Comparison of ENCODE assay signal across 7 cellular contexts in genomic region chr17:30379303-30380105, GRCh38. TPM values are rescaled to one million over a fixed set of nuclear protein-coding genes. Genes with fewer than 3 reads are reported as not detected.
DNase-seq lines count a peak whose midpoint lies in the region; ATAC-seq, FAIRE-seq and TF ChIP-seq lines count a peak whose summit lies in the region.

No MANE protein-coding gene starts in this region.

- TF ChIP-seq CTCF in bronchial epithelial cell (IDR thresholded peaks at IDR 0.05; ENCODE audit: insufficient read depth, low read length, severe bottlenecking), result no peak
- no peak for TF ChIP-seq CTCF in kidney epithelial cell (IDR thresholded peaks at IDR 0.05; ENCODE audit: insufficient read depth, low read length, poor library complexity, severe bottlenecking)

- DNase-seq in T-helper 1 cell (peak in 4 of 5 donors; percentile 8 to 29 (median 16)), bronchial epithelial cell (ENCODE audit: low read depth) (no peak), kidney epithelial cell (ENCODE audit: low read depth) (no peak), kidney glomerular epithelial cell (lab: John Stamatoyannopoulos, UW) (no peak)
- DNase-seq in stimulated activated CD8-positive, alpha-beta memory T cell treated with anti-CD3 and anti-CD28 coated beads, Interleukin-12 subunit alpha, Interleukin-12 subunit beta, amount 100 ng/mL, for 1 hour (ENCODE audit: low read depth), result peak; percentile 10

- ATAC-seq in GM18858 (IDR thresholded peaks at IDR 0.05; ENCODE audit: unreplicated experiment) (peak; percentile 6), HG02973 (IDR thresholded peaks at IDR 0.05; ENCODE audit: unreplicated experiment) (peak; percentile 5)

- H3K36me3 ChIP-seq in bronchial epithelial cell (ENCODE audit: control insufficient read depth, insufficient read depth, low read length) (no peaks in the 10 kb centered on the region), kidney epithelial cell (ENCODE audit: control insufficient read depth, insufficient read depth, low read length) (no peaks in the 10 kb centered on the region)

- H3K27me3 ChIP-seq in bronchial epithelial cell (ENCODE audit: control insufficient read depth, insufficient read depth, low read length) (no peaks in the 10 kb centered on the region), kidney epithelial cell (ENCODE audit: control insufficient read depth, insufficient read depth, low read length) (no peaks in the 10 kb centered on the region)

- FAIRE-seq in bronchial epithelial cell (lab: Jason Lieb, UNC), result no peak

- peak overlapping the region; percentile 66 for H3K4me3 ChIP-seq in bronchial epithelial cell (ENCODE audit: low read depth, low read length)
- H3K4me3 ChIP-seq in kidney epithelial cell (ENCODE audit: low read depth, low read length), result peak overlapping the region; percentile 87

RNA-seq across cellular contexts. Expression of gene CPD, which starts 0.8 kb away (rescaled TPM):
- 164 and 284 TPM in 2 replicates for total RNA-seq in bronchial epithelial cell
- 97.9 and 118 TPM in 2 replicates for total RNA-seq in kidney epithelial cell

RNA-seq across cellular contexts. Expression of gene TMIGD1, which starts 45.6 kb away (rescaled TPM):
- not detected in 2 replicates for total RNA-seq in bronchial epithelial cell
- total RNA-seq in kidney epithelial cell, result not detected in 2 replicates

Comparison
In these comparisons a context has a peak if more than half of its experiments do, and no peak if none do; other contexts are left out.
1. DNase-seq: peak in T-helper 1 cell (4 of 5) and stimulated activated CD8-positive, alpha-beta memory T cell treated with anti-CD3 and anti-CD28 coated beads, Interleukin-12 subunit alpha, Interleukin-12 subunit beta, amount 100 ng/mL, for 1 hour (single experiment); none in bronchial epithelial cell (single experiment), kidney epithelial cell (single experiment) and kidney glomerular epithelial cell (single experiment).